ENCODE assay signal across 1 cellular context in genomic region chr10:5293691-5294550, GRCh38.
TF ChIP-seq lines count a peak whose summit lies in the region.

No MANE protein-coding gene starts in this region.

TF ChIP-seq in GM23338, 12 proteins besides CTCF, POLR2A, EP300 and RAD21 (continued from another document):
- peak; percentile 72 for TF ChIP-seq ZNF462 (CRISPR knock-in tag; IDR thresholded peaks at IDR 0.05)
TF ChIP-seq in GM23338: peak in this region for 2.
